3 cellular contexts compared by ENCODE assay signal in the genomic region with DNA sequence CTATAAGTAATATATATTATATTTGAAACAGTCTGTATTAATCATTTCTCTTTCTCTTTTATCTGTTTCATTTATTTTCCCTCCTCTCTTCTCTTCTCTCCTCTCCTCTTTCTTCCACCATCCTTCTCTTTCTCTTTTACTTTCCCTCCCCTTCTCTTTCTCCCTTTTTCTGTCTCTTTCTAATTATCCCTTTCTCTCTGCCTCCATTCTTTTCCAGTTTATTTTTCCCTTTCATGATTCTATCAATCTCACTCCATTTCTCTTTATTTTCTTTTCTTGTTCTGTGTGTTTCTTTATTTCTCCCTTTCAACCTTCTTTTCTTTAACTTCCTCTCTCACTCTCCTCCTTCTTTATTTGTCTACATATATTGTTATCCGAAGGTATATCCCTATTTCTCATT.
"Had no signal": no experiment of that assay in that cellular context is flagged by ENCODE, and none has a peak within 500 bp of the region (broad histone marks: within the 10 kb centered on the region; RNA-seq: fewer than 3 reads in every experiment).

No MANE protein-coding gene starts in this region.

- ATAC-seq: GM12878 had no signal

- H3K4me3 ChIP-seq: GM12878 had no signal

- DNase-seq: GDM1, GF-D8 had no signal
